In the genomic region with DNA sequence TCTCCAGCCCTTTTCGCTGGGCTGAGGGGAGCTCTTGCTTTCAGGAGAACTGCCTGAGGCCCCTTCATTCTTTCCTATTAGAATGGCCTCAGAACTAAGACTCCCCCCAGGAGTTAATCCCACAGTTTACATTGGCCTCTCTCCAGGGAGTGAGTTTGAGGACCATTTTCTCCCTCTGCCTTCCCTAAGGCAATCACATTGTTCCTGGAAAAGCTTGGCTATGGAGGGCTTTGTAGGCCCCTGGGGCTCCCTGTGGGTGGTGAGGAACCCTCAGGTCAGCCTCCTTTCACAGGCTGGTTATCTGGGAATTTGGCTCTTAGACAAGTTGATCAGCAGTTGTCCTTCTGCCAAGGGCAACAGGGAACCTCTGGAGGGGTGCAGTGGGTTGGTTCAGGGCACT, we compare ENCODE assay signal across 21 cellular contexts.
DNase-seq lines count a peak whose midpoint lies in the region; ATAC-seq and TF ChIP-seq lines count a peak whose summit lies in the region.
"Had no signal": no experiment of that assay in that cellular context is flagged by ENCODE, and none has a peak within 500 bp of the region (broad histone marks: within the 10 kb centered on the region; RNA-seq: fewer than 3 reads in every experiment).

No MANE protein-coding gene starts in this region.

- DNase-seq in A673 (ENCODE audit: low spot score) (peak; percentile 6), NT2/D1 (ENCODE audit: low read depth, low spot score) (no peak), hepatocyte (ENCODE audit: low spot score) (peak; percentile 29), PC-3 (no peak)
- no peak for DNase-seq in stimulated activated CD4-positive, alpha-beta T cell treated with anti-CD3 and anti-CD28 coated beads, Interleukin-15, amount 100 ng/mL, for 24 hours
- DNase-seq in activated CD4-positive, alpha-beta T cell treated with anti-CD3 and anti-CD28 coated beads for 1 hour, result no peak
- DNase-seq: activated naive CD4-positive, alpha-beta T cell treated with anti-CD3 and anti-CD28 coated beads for 36 hours; activated T-cell treated with anti-CD3 and anti-CD28 coated beads, Interleukin-2, amount 50 U/mL, for 48 hours; dorsolateral prefrontal cortex; NCI-H2029; NCI-H510A treated with DMSO at 0.1 percent for 48 hours; stimulated activated CD4-positive, alpha-beta T cell treated with anti-CD3 and anti-CD28 coated beads, Interleukin-2, amount 100 ng/mL, for 24 hours; uterus had no signal

- peak overlapping the region; percentile 36 for H3K9ac ChIP-seq in NT2/D1 (ENCODE audit: insufficient read length, low read depth)
- no peak overlapping the region for H3K9ac ChIP-seq in PC-3 (ENCODE audit: low read length)
- H3K9ac ChIP-seq: BLaER1 had no signal

- H3K79me2 ChIP-seq in hepatocyte (no peaks in the 10 kb centered on the region), PC-3 (ENCODE audit: low read length) (no peaks in the 10 kb centered on the region)

- no peaks in the 10 kb centered on the region for H3K36me3 ChIP-seq in A673 (ENCODE audit: insufficient read depth, low read length, poor library complexity, severe bottlenecking)
- H3K36me3 ChIP-seq in HEK293 (ENCODE audit: control insufficient read depth in 2 of 2, insufficient read depth in 1 of 2, low read length in 2 of 2), result no peaks in the 10 kb centered on the region
- H3K36me3 ChIP-seq in NT2/D1 (ENCODE audit: insufficient read depth, insufficient read length, low read length), result no peaks in the 10 kb centered on the region
- H3K36me3 ChIP-seq in hepatocyte (replicated peaks; ENCODE audit: insufficient read depth, low read depth), result no peaks in the 10 kb centered on the region
- no peaks in the 10 kb centered on the region for H3K36me3 ChIP-seq in PC-3 (ENCODE audit: low read depth, low read length)
- H3K36me3 ChIP-seq: BLaER1, suprapubic skin, uterus had no signal

- no peaks in the 10 kb centered on the region for H3F3A ChIP-seq in PC-3 (ENCODE audit: low read length, unreplicated experiment)

- H3K4me1 ChIP-seq in A673 (ENCODE audit: insufficient read depth, low read length, poor library complexity, severe bottlenecking), result peaks cover 8% of the 10 kb centered on the region
- H3K4me1 ChIP-seq in HEK293 (ENCODE audit: control insufficient read depth, insufficient read depth, low read length), result no peaks in the 10 kb centered on the region; the same call in 1 of the 2 replicates
- peaks cover 20% of the 10 kb centered on the region for H3K4me1 ChIP-seq in NT2/D1 (ENCODE audit: insufficient read depth, insufficient read length)
- peaks cover 16% of the 10 kb centered on the region for H3K4me1 ChIP-seq in hepatocyte (ENCODE audit: insufficient read depth)
- no peaks in the 10 kb centered on the region for H3K4me1 ChIP-seq in PC-3 (ENCODE audit: insufficient read depth, low read length)
- H3K4me1 ChIP-seq: suprapubic skin, uterus had no signal

- ATAC-seq in HG03521 (IDR thresholded peaks at IDR 0.05; ENCODE audit: unreplicated experiment) (no peak), PC-3 (no peak)
- ATAC-seq: activated CD4-positive, CD25-positive, alpha-beta regulatory T cell treated with anti-CD3 and anti-CD28 coated beads, Interleukin-2, amount 50 U/mL, for 24 hours; K562; mucosa of descending colon; stimulated activated effector memory CD8-positive, alpha-beta T cell treated with anti-CD3 and anti-CD28 coated beads, Interleukin-12 subunit alpha, Interleukin-12 subunit beta, amount 100 ng/mL, for 72 hours had no signal

- POLR2A ChIA-PET in A673 (lab: Charles Lee; ENCODE audit: low non-redundant PET), result no interaction called here
- POLR2A ChIA-PET in HEK293 (lab: Yijun Ruan, JAX), result interaction anchor here (1.0 kb wide), 1 partner anchor 82 kb away, joined by 3 read pairs; no protein-coding TSS in a partner anchor
- POLR2A ChIA-PET in PC-3 (lab: Charles Lee; ENCODE audit: unreplicated experiment), result interaction anchor here (0.6 kb wide), 1 partner anchor 199 kb away, joined by 3 read pairs; no protein-coding TSS in a partner anchor

- H3K9me2 ChIP-seq in hepatocyte (replicated peaks; ENCODE audit: insufficient read depth) (no peaks in the 10 kb centered on the region), PC-3 (replicated peaks; ENCODE audit: low read length) (no peaks in the 10 kb centered on the region)

- WGBS in hepatocyte (ENCODE audit: low lambda C conversion rate, missing lambda C conversion rate), result 67% methylated on average over 1 of the region's 1 CpG

- CTCF ChIA-PET in A673 (lab: Charles Lee) (no interaction called here), HEK293 (lab: Yijun Ruan, JAX) (interaction anchor here (1.4 kb wide), 1 partner anchor 8 kb away, joined by 3 read pairs; no protein-coding TSS in a partner anchor), PC-3 (lab: Charles Lee) (no interaction called here)

- intact Hi-C loops in A673 (cut with micrococcal nuclease; ENCODE audit: unreplicated experiment) (no loop called here), PC-3 (cut with micrococcal nuclease) (no loop called here)

- H3K9me3 ChIP-seq in A673 (ENCODE audit: low read depth, low read length, poor library complexity, severe bottlenecking) (no peaks in the 10 kb centered on the region), HEK293 (ENCODE audit: control insufficient read depth, insufficient read depth, low read depth, low read length) (no peaks in the 10 kb centered on the region), NT2/D1 (ENCODE audit: insufficient read depth, low read length) (peaks cover 23% of the 10 kb centered on the region), hepatocyte (ENCODE audit: low read depth) (no peaks in the 10 kb centered on the region), PC-3 (ENCODE audit: low read length) (no peaks in the 10 kb centered on the region)
- H3K9me3 ChIP-seq: mucosa of descending colon, uterus had no signal

- H2AFZ ChIP-seq in hepatocyte (no peak overlapping the region), PC-3 (ENCODE audit: low read length) (no peak overlapping the region)

- no peak overlapping the region for H3K4me2 ChIP-seq in hepatocyte
- no peak overlapping the region for H3K4me2 ChIP-seq in PC-3 (ENCODE audit: low read length)
- H3K4me2 ChIP-seq: BLaER1 had no signal

- BruUV-seq in A673 (replicated peaks; lab: Mats Ljungman, UMichigan), result no TSS peak
- BruUV-seq in PC-3 (replicated peaks; lab: Mats Ljungman, UMichigan), result no TSS peak

- TF ChIP-seq CTCF in A673 (conservative IDR thresholded peaks at IDR 0.05; ENCODE audit: low read depth, low read length), result no peak
- no peak for TF ChIP-seq CTCF in HEK293 (tag by site-specific recombination; IDR thresholded peaks at IDR 0.05)
- no peak for TF ChIP-seq CTCF in hepatocyte (IDR thresholded peaks at IDR 0.05; ENCODE audit: poor library complexity)
- no peak for TF ChIP-seq CTCF in PC-3 (conservative IDR thresholded peaks at IDR 0.05; ENCODE audit: low read depth, low read length)

- H4K20me1 ChIP-seq in hepatocyte (ENCODE audit: insufficient read depth, poor library complexity, severe bottlenecking), result no peaks in the 10 kb centered on the region
- no peaks in the 10 kb centered on the region for H4K20me1 ChIP-seq in PC-3 (ENCODE audit: low read length)
- H4K20me1 ChIP-seq: BLaER1 had no signal

- H3K27ac ChIP-seq in A673 (ENCODE audit: low read depth, low read length, poor library complexity, severe bottlenecking) (no peak overlapping the region), HEK293 (ENCODE audit: extremely low read depth, low read depth, low read length) (no peak overlapping the region), hepatocyte (peak overlapping the region; percentile 51), PC-3 (ENCODE audit: low read length) (no peak overlapping the region)
- H3K27ac ChIP-seq: BLaER1, suprapubic skin, uterus had no signal

- H3K4me3 ChIP-seq in A673 (ENCODE audit: low read depth, low read length, poor library complexity, severe bottlenecking) (no peak overlapping the region), HEK293 (ENCODE audit: low read depth, low read length) (no peak overlapping the region), NT2/D1 (ENCODE audit: insufficient read length, low read depth) (no peak overlapping the region), hepatocyte (no peak overlapping the region), PC-3 (ENCODE audit: low read length) (no peak overlapping the region)
- H3K4me3 ChIP-seq: BLaER1, dorsolateral prefrontal cortex, K562, mucosa of descending colon, suprapubic skin, uterus had no signal

- H3K27me3 ChIP-seq in A673 (replicated peaks; ENCODE audit: insufficient read depth, low read depth, low read length, poor library complexity), result no peaks in the 10 kb centered on the region
- H3K27me3 ChIP-seq in NT2/D1 (ENCODE audit: insufficient read depth, insufficient read length), result peaks cover 18% of the 10 kb centered on the region
- H3K27me3 ChIP-seq in hepatocyte, result no peaks in the 10 kb centered on the region
- peaks cover 81% of the 10 kb centered on the region for H3K27me3 ChIP-seq in PC-3 (ENCODE audit: low read length)
- H3K27me3 ChIP-seq: BLaER1, dorsolateral prefrontal cortex, uterus had no signal

TF ChIP-seq in HEK293, 187 proteins besides CTCF, POLR2A, EP300 and RAD21 (continues in another document):
- TF ChIP-seq ZNF776 (tag by site-specific recombination; IDR thresholded peaks at IDR 0.05; ENCODE audit: borderline replicate concordance) (no peak), ZBTB17 (tag by site-specific recombination; IDR thresholded peaks at IDR 0.05) (no peak), ZNF184 (tag by site-specific recombination; IDR thresholded peaks at IDR 0.05) (no peak), WT1 (tag by site-specific recombination; IDR thresholded peaks at IDR 0.05) (no peak), ZEB2 (tag by site-specific recombination; IDR thresholded peaks at IDR 0.05) (no peak), ZNF239 (tag by site-specific recombination; IDR thresholded peaks at IDR 0.05) (no peak), ZNF596 (tag by site-specific recombination; IDR thresholded peaks at IDR 0.05) (no peak), ZNF37A (tag by site-specific recombination; IDR thresholded peaks at IDR 0.05) (no peak), ZNF624 (tag by site-specific recombination; IDR thresholded peaks at IDR 0.05) (no peak), ZNF24 (tag by site-specific recombination; IDR thresholded peaks at IDR 0.05) (no peak), PRDM1 (tag by site-specific recombination; IDR thresholded peaks at IDR 0.05) (no peak)
- TF ChIP-seq, protein P1, sequence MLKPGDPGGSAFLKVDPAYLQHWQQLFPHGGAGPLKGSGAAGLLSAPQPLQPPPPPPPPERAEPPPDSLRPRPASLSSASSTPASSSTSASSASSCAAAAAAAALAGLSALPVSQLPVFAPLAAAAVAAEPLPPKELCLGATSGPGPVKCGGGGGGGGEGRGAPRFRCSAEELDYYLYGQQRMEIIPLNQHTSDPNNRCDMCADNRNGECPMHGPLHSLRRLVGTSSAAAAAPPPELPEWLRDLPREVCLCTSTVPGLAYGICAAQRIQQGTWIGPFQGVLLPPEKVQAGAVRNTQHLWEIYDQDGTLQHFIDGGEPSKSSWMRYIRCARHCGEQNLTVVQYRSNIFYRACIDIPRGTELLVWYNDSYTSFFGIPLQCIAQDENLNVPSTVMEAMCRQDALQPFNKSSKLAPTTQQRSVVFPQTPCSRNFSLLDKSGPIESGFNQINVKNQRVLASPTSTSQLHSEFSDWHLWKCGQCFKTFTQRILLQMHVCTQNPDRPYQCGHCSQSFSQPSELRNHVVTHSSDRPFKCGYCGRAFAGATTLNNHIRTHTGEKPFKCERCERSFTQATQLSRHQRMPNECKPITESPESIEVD (tag by site-specific recombination; IDR thresholded peaks at IDR 0.05), result no peak

Comparison
In these comparisons a context has a peak if more than half of its experiments do, and no peak if none do; other contexts are left out.
1. DNase-seq: peak in A673 (single experiment) and hepatocyte (single experiment); none in NT2/D1 (single experiment), stimulated activated CD4-positive, alpha-beta T cell treated with anti-CD3 and anti-CD28 coated beads, Interleukin-15, amount 100 ng/mL, for 24 hours (single experiment), PC-3 (single experiment) and activated CD4-positive, alpha-beta T cell treated with anti-CD3 and anti-CD28 coated beads for 1 hour (single experiment).